ENCODE assay signal across 11 cellular contexts in genomic region chr16:85005278-85006069, GRCh38. TPM values are rescaled to one million over a fixed set of nuclear protein-coding genes. Genes with fewer than 3 reads are reported as not detected.
DNase-seq lines count a peak whose midpoint lies in the region; ATAC-seq and TF ChIP-seq lines count a peak whose summit lies in the region.
"Had no signal": no experiment of that assay in that cellular context is flagged by ENCODE, and none has a peak within 500 bp of the region (broad histone marks: within the 10 kb centered on the region; RNA-seq: fewer than 3 reads in every experiment).

No MANE protein-coding gene starts in this region.

- no peaks in the 10 kb centered on the region for H3K36me3 ChIP-seq in ascending aorta
- peaks cover 0 to 6% (median 0%) of the 10 kb centered on the region in 9 donors for H3K36me3 ChIP-seq in heart left ventricle

- H3K27ac ChIP-seq in ascending aorta (peak overlapping the region; percentile 93 to 95), heart left ventricle (peak overlapping the region in 10 of 12 donors; percentile 25 to 90 (median 57)), skin epidermis (peak overlapping the region in 14 of 21 experiments; percentile 9 to 78 (median 64))

- TF ChIP-seq CTCF in ascending aorta (IDR thresholded peaks at IDR 0.05) (no peak), heart left ventricle (IDR thresholded peaks at IDR 0.05) (no peak)

- intact Hi-C loops in ascending aorta (cut with DNase I): no loop called here
- intact Hi-C loops in heart left ventricle (cut with DNase I): no loop called here

- no peaks in the 10 kb centered on the region for H3K27me3 ChIP-seq in ascending aorta
- no peaks in the 10 kb centered on the region for H3K27me3 ChIP-seq in heart left ventricle

- peak overlapping the region in 1 of 2 donors; percentile 44 for H3K4me3 ChIP-seq in ascending aorta
- H3K4me3 ChIP-seq in heart left ventricle: no peak overlapping the region
- no peak overlapping the region for H3K4me3 ChIP-seq in skin epidermis

- 57 to 72% (median 65%) methylated on average over 11 of the region's 11 CpGs for WGBS in heart left ventricle, 4 donors

- DNase-seq in GM04503 (ENCODE audit: low read depth) (peak; percentile 47), ascending aorta (ENCODE audit: low spot score in 2 of 2) (no peak), heart left ventricle (no peak), dermis blood vessel endothelial cell (no peak), middle frontal gyrus (ENCODE audit: extremely low spot score, low spot score) (no peak)
- DNase-seq in activated naive CD4-positive, alpha-beta T cell treated with anti-CD3 and anti-CD28 coated beads, Interleukin-2, amount 50 U/mL, for 16 hours: no peak
- DNase-seq: activated gamma-delta T cell treated with Interleukin-2 at 50 U/mL for 16 hours, NCI-H1417, T-helper 1 cell had no signal

- H3K9me3 ChIP-seq in ascending aorta: no peaks in the 10 kb centered on the region
- no peaks in the 10 kb centered on the region for H3K9me3 ChIP-seq in heart left ventricle

- no peak for TF ChIP-seq POLR2A in heart left ventricle (IDR thresholded peaks at IDR 0.05)

- peaks cover 22 to 68% of the 10 kb centered on the region in 2 donors for H3K4me1 ChIP-seq in ascending aorta
- peaks cover 15 to 100% (median 74%) of the 10 kb centered on the region in 12 donors for H3K4me1 ChIP-seq in heart left ventricle

- peak in 2 of 4 donors; percentile 20 to 32 for ATAC-seq in heart left ventricle
- ATAC-seq in HG02938 (IDR thresholded peaks at IDR 0.05; ENCODE audit: unreplicated experiment): no peak

RNA-seq across cellular contexts. Expression of gene ZDHHC7, which starts 5.9 kb away (rescaled TPM):
- total RNA-seq in ascending aorta: 70.7 TPM
- 10 to 100 TPM; 32.9 to 66.7 (median 44.7) TPM for total RNA-seq in heart left ventricle
- polyA plus RNA-seq in heart left ventricle: 10 to 100 TPM; 12.0 to 29.7 TPM
- 61.6 and 63.6 TPM in 2 replicates for total RNA-seq in dermis blood vessel endothelial cell

RNA-seq across cellular contexts. Expression of gene KIAA0513, which starts 22.1 kb away (rescaled TPM):
- total RNA-seq in ascending aorta (131 TPM), heart left ventricle (10 to 100 TPM in 4 of 9 donors, 1 to 10 TPM in 5; 4.8 to 14.0 (median 10.0) TPM), dermis blood vessel endothelial cell (19.9 and 26.1 TPM in 2 replicates)
- polyA plus RNA-seq in heart left ventricle: 1 to 10 TPM; 4.5 to 6.7 TPM
